1 cellular context compared by ENCODE assay signal in genomic region chr15:38638841-38639240, GRCh38.
TF ChIP-seq lines count a peak whose summit lies in the region.

No MANE protein-coding gene starts in this region.

TF ChIP-seq in HepG2, 621 proteins besides CTCF, POLR2A, EP300 and RAD21 (continued from another document):
- TF ChIP-seq ZXDC (CRISPR knock-in tag; IDR thresholded peaks at IDR 0.05): no peak
- no peak for TF ChIP-seq ZNF878 (CRISPR knock-in tag; IDR thresholded peaks at IDR 0.05)
- TF ChIP-seq ATF3 (CRISPR knock-in tag; IDR thresholded peaks at IDR 0.05): no peak
- no peak for TF ChIP-seq HMGXB4 (CRISPR knock-in tag; IDR thresholded peaks at IDR 0.05; ENCODE audit: borderline replicate concordance in 1 of 2, low read depth in 1 of 2)
- no peak for TF ChIP-seq KMT2B (CRISPR knock-in tag; IDR thresholded peaks at IDR 0.05)
- no peak for TF ChIP-seq HMGA1 (CRISPR knock-in tag; conservative IDR thresholded peaks at IDR 0.05)
